8 cellular contexts compared by ENCODE assay signal in genomic region chr1:2391385-2392070, GRCh38. TPM values are rescaled to one million over a fixed set of nuclear protein-coding genes. Genes with fewer than 3 reads are reported as not detected.
DNase-seq lines count a peak whose midpoint lies in the region; ATAC-seq, FAIRE-seq and TF ChIP-seq lines count a peak whose summit lies in the region.

Gene MORN1 (minus strand): TSS chr1:2391554. CDS start chr1:2391533, 21 bp downstream.
Gene RER1 (plus strand): TSS chr1:2391841. CDS start chr1:2395791, 3,950 bp downstream.

- H3K27me3 ChIP-seq in astrocyte (ENCODE audit: insufficient read depth, low read length) (no peaks in the 10 kb centered on the region), right cardiac atrium (ENCODE audit: control insufficient read depth, insufficient read depth) (no peaks in the 10 kb centered on the region), psoas muscle (ENCODE audit: insufficient read depth in 3 of 3, low read length in 2 of 3) (no peaks in the 10 kb centered on the region), uterus (no peaks in the 10 kb centered on the region)

- FAIRE-seq in GM18507 (lab: Jason Lieb, UNC) (peak; percentile 99), astrocyte (lab: Jason Lieb, UNC) (peak; percentile 47)

- WGBS in right cardiac atrium = under 1% methylated on average over 95 of the region's 95 CpGs
- 0 to 1% (median 0%) methylated on average over 54 to 95 of the region's 95 CpGs for WGBS in psoas muscle, 3 donors

- H3K9me3 ChIP-seq in astrocyte (ENCODE audit: insufficient read depth, low read depth, low read length) = no peaks in the 10 kb centered on the region
- no peaks in the 10 kb centered on the region for H3K9me3 ChIP-seq in right cardiac atrium (ENCODE audit: control insufficient read depth, low read length)
- H3K9me3 ChIP-seq in psoas muscle = no peaks in the 10 kb centered on the region
- H3K9me3 ChIP-seq in uterus = no peaks in the 10 kb centered on the region

- H3K27me3 Mint-ChIP-seq in astrocyte (ENCODE audit: low read depth, unreplicated experiment) = no peaks in the 10 kb centered on the region

- H3K4me1 ChIP-seq in astrocyte (ENCODE audit: insufficient read depth, low read length) = peaks cover 15% of the 10 kb centered on the region
- peaks cover 5% of the 10 kb centered on the region for H3K4me1 ChIP-seq in right cardiac atrium (ENCODE audit: control insufficient read depth, insufficient read depth, low read length)
- peaks cover 31% of the 10 kb centered on the region for H3K4me1 ChIP-seq in psoas muscle
- peaks cover 0 to 7% of the 10 kb centered on the region in 2 donors for H3K4me1 ChIP-seq in uterus

- peaks cover 7% of the 10 kb centered on the region for H3K36me3 Mint-ChIP-seq in astrocyte (ENCODE audit: low read depth, unreplicated experiment)

- DNase-seq in GM18507 (ENCODE audit: extremely low spot score, insufficient read length, low read depth) (peak; percentile 98), NCI-H1930 (lab: John Stamatoyannopoulos, UW) (peak; percentile 95 to 99), T-helper 22 cell (ENCODE audit: low read depth) (peak; percentile 98), astrocyte (ENCODE audit: low read depth) (peak; percentile 95), right cardiac atrium (peak; percentile 100), psoas muscle (peak; percentile 100), uterus (peak; percentile 99 to 100)

- no peak for TF ChIP-seq CTCF in astrocyte (IDR thresholded peaks at IDR 0.05; ENCODE audit: insufficient read depth, low read depth, low read length)
- TF ChIP-seq CTCF in psoas muscle (IDR thresholded peaks at IDR 0.05) = no peak
- no peak for TF ChIP-seq CTCF in uterus (IDR thresholded peaks at IDR 0.05)

- H3K36me3 ChIP-seq in astrocyte (ENCODE audit: insufficient read depth, low read length) = peaks cover 9% of the 10 kb centered on the region
- peaks cover 0 to 26% of the 10 kb centered on the region in 2 donors for H3K36me3 ChIP-seq in psoas muscle (ENCODE audit: insufficient read depth in 1 of 2, low read depth in 1 of 2)
- H3K36me3 ChIP-seq in uterus = no peaks in the 10 kb centered on the region

- H3K4me3 ChIP-seq in astrocyte (ENCODE audit: insufficient read depth, low read depth, low read length) = peak within 1 kb of the TSS; percentile 75
- H3K4me3 ChIP-seq in right cardiac atrium (ENCODE audit: low read length) = peak within 1 kb of the TSS; percentile 87
- peak within 1 kb of the TSS; percentile 99 for H3K4me3 ChIP-seq in psoas muscle
- peak within 1 kb of the TSS; percentile 60 to 87 for H3K4me3 ChIP-seq in uterus

- H3K4me2 ChIP-seq in astrocyte (ENCODE audit: low read length) = peak within 1 kb of the TSS; percentile 98

- ATAC-seq in HG02973 (IDR thresholded peaks at IDR 0.05; ENCODE audit: unreplicated experiment) (peak; percentile 86), right cardiac atrium (peak; percentile 96 to 97), psoas muscle (peak; percentile 96 to 98 (median 98))

- H2AFZ ChIP-seq in astrocyte (ENCODE audit: low read depth, low read length) = peak within 1 kb of the TSS; percentile 86

- TF ChIP-seq POLR2A in uterus (IDR thresholded peaks at IDR 0.05) = peak; percentile 64 to 90

- H3K9me3 Mint-ChIP-seq in astrocyte (ENCODE audit: unreplicated experiment) = peaks cover 3% of the 10 kb centered on the region

- H4K20me1 ChIP-seq in astrocyte (ENCODE audit: insufficient read depth, low read length) = peaks cover 41% of the 10 kb centered on the region

- peaks cover 65% of the 10 kb centered on the region for H3K79me2 ChIP-seq in astrocyte (ENCODE audit: insufficient read depth, low read length)

- H3K27ac Mint-ChIP-seq in astrocyte (ENCODE audit: unreplicated experiment) = peak within 1 kb of the TSS; percentile 38

- H3K4me1 Mint-ChIP-seq in astrocyte (ENCODE audit: low read depth, unreplicated experiment) = peaks cover 13% of the 10 kb centered on the region

- H3K27ac ChIP-seq in astrocyte (ENCODE audit: low read depth, low read length) (peak within 1 kb of the TSS; percentile 68), right cardiac atrium (ENCODE audit: low read length) (peak within 1 kb of the TSS; percentile 73), psoas muscle (peak within 1 kb of the TSS; percentile 83), uterus (peak within 1 kb of the TSS; percentile 71 to 86)

- peak within 1 kb of the TSS; percentile 88 for H3K9ac ChIP-seq in astrocyte (ENCODE audit: low read length)

- intact Hi-C loops in right cardiac atrium (cut with DNase I) (no loop called here), psoas muscle (cut with DNase I) (loop anchor here in 1 of 2 donors (5.0 kb wide), 1 partner anchor 136 kb away; the partner anchor contains the start of gene PANK4), uterus (cut with DNase I; ENCODE audit: low total_unique reads) (no loop called here)

- peak within 1 kb of the TSS; percentile 93 for H3K4me3 Mint-ChIP-seq in astrocyte (ENCODE audit: unreplicated experiment)

RNA-seq across cellular contexts. Expression of gene MORN1, which starts in this region (rescaled TPM):
- 9.2 and 11.7 TPM in 2 replicates for total RNA-seq in astrocyte
- total RNA-seq in right cardiac atrium = 1 to 10 TPM; 3.2 to 5.1 (median 4.2) TPM
- polyA plus RNA-seq in right cardiac atrium = 4.1 TPM
- total RNA-seq in psoas muscle = 1 to 10 TPM; 3.6 to 6.3 (median 4.5) TPM
- polyA plus RNA-seq in psoas muscle = 1 to 10 TPM; 1.2 to 7.3 (median 3.1) TPM
- 10 to 100 TPM in 2 of 4 donors, 1 to 10 TPM in 1, under 1 TPM in 1; 0.59 to 20.0 (median 9.5) TPM for total RNA-seq in uterus

RNA-seq across cellular contexts. Expression of gene RER1, which starts in this region (rescaled TPM):
- 197 and 211 TPM in 2 replicates for total RNA-seq in astrocyte
- 10 to 100 TPM; 83.6 to 93.9 (median 89.6) TPM for total RNA-seq in right cardiac atrium
- polyA plus RNA-seq in right cardiac atrium = 50.3 TPM
- total RNA-seq in psoas muscle = 10 to 100 TPM; 71.1 to 97.6 (median 86.7) TPM
- 100 to 1,000 TPM in 1 of 3 donors, 10 to 100 TPM in 2; 68.8 to 119 (median 91.3) TPM for polyA plus RNA-seq in psoas muscle
- 100 to 1,000 TPM in 1 of 4 donors, 10 to 100 TPM in 3; 34.1 to 105 (median 57.3) TPM for total RNA-seq in uterus

Comparison
In these comparisons a context has a peak if more than half of its experiments do, and no peak if none do; other contexts are left out.
1. Peak in every context shown above with its lines: DNase-seq, ATAC-seq, H3K4me3 ChIP-seq and H3K27ac ChIP-seq.